1 cellular context compared by ENCODE assay signal in the genomic region with DNA sequence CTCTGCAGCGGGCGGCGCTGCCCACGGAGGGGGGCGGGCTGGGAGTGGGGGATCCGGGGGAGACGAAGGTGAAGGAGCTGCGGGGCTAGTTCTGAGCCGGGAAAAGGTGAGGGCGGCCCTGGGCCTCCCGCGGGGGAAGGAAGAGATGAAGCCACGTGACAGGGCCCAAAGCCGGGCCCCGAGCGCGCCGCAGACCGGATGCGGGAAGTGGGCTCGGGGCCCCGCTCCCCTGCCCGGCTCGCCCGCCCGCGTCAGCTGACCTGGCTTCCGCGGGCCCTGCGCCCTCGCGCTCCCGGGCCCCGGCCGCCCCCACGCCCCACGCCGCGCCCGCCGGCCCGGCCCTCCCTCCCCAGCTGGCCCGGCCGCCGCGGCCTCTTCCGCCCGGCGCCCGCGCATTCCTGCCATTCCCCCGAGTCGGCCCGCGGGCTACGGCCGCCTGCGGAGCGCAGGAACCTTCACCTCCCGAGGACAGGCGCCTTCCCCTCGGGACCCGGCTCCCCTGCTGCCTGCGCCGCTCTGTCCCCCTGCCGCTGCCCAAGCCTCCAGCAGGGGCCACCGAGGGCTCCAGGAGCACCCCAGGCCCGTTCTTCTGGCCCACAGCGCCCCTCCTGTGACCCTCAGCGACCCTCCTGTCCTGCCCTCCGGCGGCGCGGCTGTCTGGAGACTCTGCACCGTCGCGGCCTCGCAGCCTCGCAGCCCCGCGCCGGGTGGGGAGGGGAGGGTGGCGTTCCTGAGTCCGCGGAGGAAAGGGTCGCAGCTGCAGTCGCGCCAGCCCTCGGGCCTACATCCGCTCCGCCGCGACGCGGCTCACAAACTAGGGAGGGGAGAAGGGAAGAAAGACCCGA.
TF ChIP-seq lines count a peak whose summit lies in the region.

No MANE protein-coding gene starts in this region.

TF ChIP-seq in K562, 482 proteins besides CTCF, POLR2A, EP300 and RAD21 (continued from another document and continues in another):
- TF ChIP-seq BCOR (IDR thresholded peaks at IDR 0.05) (peak; percentile 79; the same call in 1 of the 2 replicates), ELF2 (CRISPR knock-in tag; IDR thresholded peaks at IDR 0.05) (no peak), NFE2 (IDR thresholded peaks at IDR 0.05; ENCODE audit: low read depth) (no peak), CREM (IDR thresholded peaks at IDR 0.05; ENCODE audit: low read depth) (no peak; the same call in 1 of the 2 replicates), EHMT2 (IDR thresholded peaks at IDR 0.05) (no peak), ZNF239 (CRISPR knock-in tag; IDR thresholded peaks at IDR 0.05) (no peak), TOE1 (IDR thresholded peaks at IDR 0.05; ENCODE audit: borderline replicate concordance) (no peak), TOE1 (CRISPR knock-in tag; IDR thresholded peaks at IDR 0.05; ENCODE audit: borderline replicate concordance, low read depth) (peak; percentile 81; the same call in 1 of the 2 replicates), THRAP3 (IDR thresholded peaks at IDR 0.05; ENCODE audit: borderline replicate concordance) (no peak), NCOA6 (IDR thresholded peaks at IDR 0.05) (no peak), ZNF407 (IDR thresholded peaks at IDR 0.05; ENCODE audit: low read depth) (no peak), PTBP1 (IDR thresholded peaks at IDR 0.05; ENCODE audit: low read depth, low read length) (no peak), PML (IDR thresholded peaks at IDR 0.05; ENCODE audit: low read length) (no peak), ZNF133 (CRISPR knock-in tag; IDR thresholded peaks at IDR 0.05) (no peak), PTTG1 (tag; IDR thresholded peaks at IDR 0.05; ENCODE audit: low read depth) (no peak), NFE2L1 (tag; IDR thresholded peaks at IDR 0.05; ENCODE audit: borderline replicate concordance, low read depth) (no peak), SUPT5H (IDR thresholded peaks at IDR 0.05) (0 out of 2 replicates have a peak, but pooled peaks have one; percentile 44), MEIS2 (IDR thresholded peaks at IDR 0.05; ENCODE audit: partially characterized antibody) (no peak), ARID2 (IDR thresholded peaks at IDR 0.05) (no peak), MYC (IDR thresholded peaks at IDR 0.05; ENCODE audit: low read depth, low read length) (peak; percentile 74), MYC (CRISPR knock-in tag; IDR thresholded peaks at IDR 0.05; ENCODE audit: borderline replicate concordance, low read depth) (peak; percentile 51; the same call in 1 of the 2 replicates), TBP (optimal IDR thresholded peaks at IDR 0.05; ENCODE audit: low read depth, low read length) (no peak), NCOA4 (IDR thresholded peaks at IDR 0.05; ENCODE audit: partially characterized antibody) (no peak), ZNF165 (CRISPR knock-in tag; IDR thresholded peaks at IDR 0.05; ENCODE audit: borderline replicate concordance) (no peak), MXI1 (IDR thresholded peaks at IDR 0.05; ENCODE audit: low read depth, low read length) (no peak), MAX (CRISPR knock-in tag; IDR thresholded peaks at IDR 0.05) (peak; percentile 47; the same call in 1 of the 2 replicates), SFPQ (IDR thresholded peaks at IDR 0.05; ENCODE audit: low read depth, low read length) (no peak), ZNF589 (CRISPR knock-in tag; IDR thresholded peaks at IDR 0.05; ENCODE audit: low read depth) (peak; percentile 2; the same call in 1 of the 2 replicates), HEY1 (CRISPR knock-in tag; IDR thresholded peaks at IDR 0.05; ENCODE audit: borderline replicate concordance) (no peak), NR4A1 (CRISPR knock-in tag; IDR thresholded peaks at IDR 0.05) (no peak), NR4A1 (tag; IDR thresholded peaks at IDR 0.05) (no peak), LCOR (CRISPR knock-in tag; IDR thresholded peaks at IDR 0.05) (0 out of 2 replicates have a peak, but pooled peaks have one; percentile 45), ZNF639 (CRISPR knock-in tag; conservative IDR thresholded peaks at IDR 0.05 in 1 of 2, IDR thresholded peaks at IDR 0.05 in 1 of 2) (peak in 1 of 2 experiments; percentile 92; a peak in 2 of 4 replicates), HMGN3 (IDR thresholded peaks at IDR 0.05; ENCODE audit: borderline replicate concordance, extremely low read depth, insufficient read length, low read depth, low read length) (peak; percentile 18), ZNF277 (CRISPR knock-in tag; IDR thresholded peaks at IDR 0.05; ENCODE audit: borderline replicate concordance) (no peak), RUNX1 (IDR thresholded peaks at IDR 0.05; ENCODE audit: low read depth) (no peak), GTF2F1 (IDR thresholded peaks at IDR 0.05; ENCODE audit: low read depth, low read length) (no peak), CBX2 (IDR thresholded peaks at IDR 0.05; ENCODE audit: insufficient read depth, low read length, poor library complexity, severe bottlenecking) (no peak), SMAD4 (CRISPR knock-in tag; conservative IDR thresholded peaks at IDR 0.05) (peak; percentile 61; the same call in 1 of the 2 replicates), ZNF583 (CRISPR knock-in tag; IDR thresholded peaks at IDR 0.05) (peak; percentile 31; the same call in 1 of the 2 replicates), SMAD3 (CRISPR knock-in tag; conservative IDR thresholded peaks at IDR 0.05) (no peak), PCBP1 (IDR thresholded peaks at IDR 0.05; ENCODE audit: low read depth, low read length, poor library complexity, severe bottlenecking) (no peak), NRF1 (conservative IDR thresholded peaks at IDR 0.05 in 1 of 2, IDR thresholded peaks at IDR 0.05 in 1 of 2) (peak; percentile 45 to 53; a peak in 3 of 4 replicates), RBBP5 (IDR thresholded peaks at IDR 0.05; ENCODE audit: borderline replicate concordance, insufficient read depth, low read length, poor library complexity, severe bottlenecking) (peak; percentile 21), SIX5 (IDR thresholded peaks at IDR 0.05; ENCODE audit: borderline replicate concordance in 1 of 2, insufficient read depth in 1 of 2, low read depth in 1 of 2, low read length in 2 of 2) (no peak), TFE3 (CRISPR knock-in tag; IDR thresholded peaks at IDR 0.05) (peak; percentile 78), ZBTB17 (CRISPR knock-in tag; IDR thresholded peaks at IDR 0.05) (no peak)
- TF ChIP-seq, protein P1, sequence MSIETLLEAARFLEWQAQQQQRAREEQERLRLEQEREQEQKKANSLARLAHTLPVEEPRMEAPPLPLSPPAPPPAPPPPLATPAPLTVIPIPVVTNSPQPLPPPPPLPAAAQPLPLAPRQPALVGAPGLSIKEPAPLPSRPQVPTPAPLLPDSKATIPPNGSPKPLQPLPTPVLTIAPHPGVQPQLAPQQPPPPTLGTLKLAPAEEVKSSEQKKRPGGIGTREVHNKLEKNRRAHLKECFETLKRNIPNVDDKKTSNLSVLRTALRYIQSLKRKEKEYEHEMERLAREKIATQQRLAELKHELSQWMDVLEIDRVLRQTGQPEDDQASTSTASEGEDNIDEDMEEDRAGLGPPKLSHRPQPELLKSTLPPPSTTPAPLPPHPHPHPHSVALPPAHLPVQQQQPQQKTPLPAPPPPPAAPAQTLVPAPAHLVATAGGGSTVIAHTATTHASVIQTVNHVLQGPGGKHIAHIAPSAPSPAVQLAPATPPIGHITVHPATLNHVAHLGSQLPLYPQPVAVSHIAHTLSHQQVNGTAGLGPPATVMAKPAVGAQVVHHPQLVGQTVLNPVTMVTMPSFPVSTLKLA (conservative IDR thresholded peaks at IDR 0.05) = 0 out of 4 replicates have a peak, but pooled peaks of 1 of the 2 experiments have one; percentile 30
